21 cellular contexts compared by ENCODE assay signal in the genomic region with DNA sequence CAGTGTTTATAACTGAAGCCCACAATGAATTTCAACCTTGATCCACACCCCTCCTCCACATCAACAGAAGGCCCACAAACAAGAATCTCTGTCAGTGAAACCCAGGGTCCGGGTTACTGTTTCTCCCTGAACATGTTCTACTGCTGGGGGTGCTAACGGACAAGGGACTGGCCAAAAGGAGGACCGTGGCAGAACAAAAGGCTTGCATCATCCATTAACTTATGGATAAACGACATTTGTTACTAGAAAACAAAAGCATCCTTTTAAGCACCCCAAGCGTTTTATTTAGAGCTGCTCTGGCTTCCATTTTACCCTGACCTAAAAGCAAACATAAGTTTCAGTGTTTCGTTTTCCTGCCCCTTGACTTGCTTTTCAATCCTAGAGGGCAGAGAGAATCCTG.
"Had no signal": no experiment of that assay in that cellular context is flagged by ENCODE, and none has a peak within 500 bp of the region (broad histone marks: within the 10 kb centered on the region; RNA-seq: fewer than 3 reads in every experiment).

No MANE protein-coding gene starts in this region.

- H3K27ac ChIP-seq: esophagus muscularis mucosa, gastrocnemius medialis, left lung, lower lobe of right lung, neutrophil, sigmoid colon, skin epidermis, stomach, suprapubic skin, tibial artery, upper lobe of right lung, vagina had no signal

- DNase-seq: cortex of kidney; effector memory CD4-positive, alpha-beta T cell; gastrocnemius medialis; glutamatergic neuron; islet precursor cell; left lung; lower lobe of right lung; mesendoderm; naive thymus-derived CD4-positive, alpha-beta T cell; sigmoid colon; stimulated activated CD4-positive, alpha-beta T cell treated with anti-CD3 and anti-CD28 coated beads, Interleukin-2, amount 100 ng/mL, for 24 hours; stimulated activated CD4-positive, alpha-beta T cell treated with anti-CD3 and anti-CD28 coated beads, Interleukin-4, amount 100 ng/mL, for 4 hours; stimulated activated naive CD4-positive, alpha-beta T cell; stomach; tibial artery; upper lobe of right lung had no signal

- ATAC-seq: gastrocnemius medialis; left lung; lower lobe of right lung; naive thymus-derived CD4-positive, alpha-beta T cell; upper lobe of right lung had no signal
